16 cellular contexts compared by ENCODE assay signal in the genomic region with DNA sequence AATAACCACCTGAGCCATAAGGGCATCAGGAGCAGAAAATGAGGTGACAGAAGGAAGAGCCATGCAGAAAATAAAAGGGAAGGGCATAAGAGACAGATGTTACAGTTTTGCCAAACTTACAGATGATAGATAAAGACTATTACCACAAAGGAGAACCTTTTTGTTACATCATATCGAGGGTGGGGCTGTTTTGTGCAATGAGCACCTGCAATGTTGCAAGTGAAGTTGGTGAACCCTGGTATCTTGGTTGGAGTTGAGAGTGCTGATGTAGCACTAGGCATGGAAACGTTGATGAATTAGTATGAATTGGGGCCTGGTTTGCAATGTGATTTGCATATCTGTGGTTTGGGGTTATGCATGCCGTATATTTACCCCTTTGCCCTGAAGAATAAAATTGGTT.
DNase-seq lines count a peak whose midpoint lies in the region; ATAC-seq, FAIRE-seq and TF ChIP-seq lines count a peak whose summit lies in the region.
"Had no signal": no experiment of that assay in that cellular context is flagged by ENCODE, and none has a peak within 500 bp of the region (broad histone marks: within the 10 kb centered on the region; RNA-seq: fewer than 3 reads in every experiment).

No MANE protein-coding gene starts in this region.

- peak; percentile 33 for FAIRE-seq in GM19239 (lab: Jason Lieb, UNC)

- no peak for ATAC-seq in GM21526 (IDR thresholded peaks at IDR 0.05; ENCODE audit: low FRiP score, unreplicated experiment)
- ATAC-seq: foreskin keratinocyte, left cardiac atrium had no signal

- DNase-seq in AG10803 (ENCODE audit: low read depth) = peak; percentile 17
- no peak for DNase-seq in GM19239 (ENCODE audit: insufficient read length, low spot score)
- peak; percentile 38 for DNase-seq in OCI-M1 (lab: John Stamatoyannopoulos, UW)
- peak; percentile 31 for DNase-seq in activated naive CD4-positive, alpha-beta T cell treated with anti-CD3 and anti-CD28 coated beads, Interleukin-2, amount 50 U/mL, for 16 hours
- DNase-seq in middle frontal gyrus (ENCODE audit: extremely low spot score, low spot score) = no peak
- DNase-seq in dedifferentiated amniotic fluid mesenchymal stem cell (ENCODE audit: extremely low spot score) = no peak
- no peak for DNase-seq in Calu3
- DNase-seq: BE2C, foreskin keratinocyte, HCEC 1CT, left cardiac atrium, NCI-H1048, NCI-H524 treated with DMSO at 0.1 percent for 48 hours, SW 1271, thyroid gland had no signal

- no peaks in the 10 kb centered on the region for H3K9me3 Mint-ChIP-seq in Calu3 (ENCODE audit: low read depth, unreplicated experiment)

- intact Hi-C loops in Calu3 (cut with micrococcal nuclease; ENCODE audit: unreplicated experiment) = loop anchor here (10.0 kb wide), 1 partner anchor 162 kb away; no protein-coding TSS in a partner anchor

- TF ChIP-seq CTCF in AG10803 (conservative IDR thresholded peaks at IDR 0.05; ENCODE audit: low read length) (no peak), Calu3 (IDR thresholded peaks at IDR 0.05; ENCODE audit: unreplicated experiment) (no peak)

- no peak overlapping the region for H3K4me3 Mint-ChIP-seq in Calu3 (ENCODE audit: low read depth, unreplicated experiment)

- peaks cover 22% of the 10 kb centered on the region for H3K27me3 Mint-ChIP-seq in Calu3 (ENCODE audit: unreplicated experiment)

- no peaks in the 10 kb centered on the region for H3K36me3 Mint-ChIP-seq in Calu3 (ENCODE audit: insufficient read depth, unreplicated experiment)

- no TSS peak for BruUV-seq in Calu3 (replicated peaks; lab: Mats Ljungman, UMichigan)

- H3K4me1 Mint-ChIP-seq in Calu3 (ENCODE audit: low read depth, unreplicated experiment) = no peaks in the 10 kb centered on the region

- CTCF ChIA-PET in Calu3 (lab: Charles Lee) = no interaction called here

- H3K27ac Mint-ChIP-seq in Calu3 (ENCODE audit: unreplicated experiment) = no peak overlapping the region

- H3K4me3 ChIP-seq in AG10803 (ENCODE audit: low read length) = no peak overlapping the region
- H3K4me3 ChIP-seq: thyroid gland had no signal

Comparison
In these comparisons a context has a peak if more than half of its experiments do, and no peak if none do; other contexts are left out.
1. DNase-seq: peak in AG10803 (single experiment), OCI-M1 (single experiment) and activated naive CD4-positive, alpha-beta T cell treated with anti-CD3 and anti-CD28 coated beads, Interleukin-2, amount 50 U/mL, for 16 hours (single experiment); none in GM19239 (single experiment), middle frontal gyrus (single experiment), dedifferentiated amniotic fluid mesenchymal stem cell (single experiment) and Calu3 (single experiment).